Comparison of ENCODE assay signal across 8 cellular contexts in genomic region chr1:32964461-32965250, GRCh38. TPM values are rescaled to one million over a fixed set of nuclear protein-coding genes. Genes with fewer than 3 reads are reported as not detected.
DNase-seq lines count a peak whose midpoint lies in the region; ATAC-seq and TF ChIP-seq lines count a peak whose summit lies in the region.

Gene RNF19B (minus strand): TSS chr1:32964809. CDS start chr1:32964685, 124 bp downstream.

- no peaks in the 10 kb centered on the region for H3K36me3 ChIP-seq in kidney epithelial cell (ENCODE audit: control insufficient read depth, insufficient read depth, low read length)

- H3K27me3 ChIP-seq in kidney epithelial cell (ENCODE audit: control insufficient read depth, insufficient read depth, low read length), result no peaks in the 10 kb centered on the region

- ATAC-seq in GM19043 (IDR thresholded peaks at IDR 0.05; ENCODE audit: low read depth, unreplicated experiment) (peak; percentile 85), HG03378 (IDR thresholded peaks at IDR 0.05; ENCODE audit: unreplicated experiment) (peak; percentile 73)

- TF ChIP-seq CTCF in AG10803 (conservative IDR thresholded peaks at IDR 0.05; ENCODE audit: low read length), result no peak
- TF ChIP-seq CTCF in kidney epithelial cell (IDR thresholded peaks at IDR 0.05; ENCODE audit: insufficient read depth, low read length, poor library complexity, severe bottlenecking), result no peak

- DNase-seq in AG10803 (ENCODE audit: low read depth) (peak; percentile 91), NCI-H510A (lab: John Stamatoyannopoulos, UW) (peak; percentile 97), cerebellum (ENCODE audit: low spot score) (peak; percentile 98), kidney epithelial cell (ENCODE audit: low read depth) (peak; percentile 72)
- DNase-seq in activated CD4-positive, alpha-beta T cell treated with anti-CD3 and anti-CD28 coated beads for 1 hour, result peak; percentile 92
- peak; percentile 90 to 95 for DNase-seq in stimulated activated CD4-positive, alpha-beta T cell treated with anti-CD3 and anti-CD28 coated beads, Interleukin-15, amount 100 ng/mL, for 48 hours (ENCODE audit: low read depth in 2 of 2)

- H3K4me3 ChIP-seq in AG10803 (ENCODE audit: low read length) (peak within 1 kb of the TSS; percentile 86), kidney epithelial cell (ENCODE audit: low read depth, low read length) (peak within 1 kb of the TSS; percentile 93)

RNA-seq across cellular contexts. Expression of gene RNF19B, which starts in this region (rescaled TPM):
- 23.9 TPM for total RNA-seq in cerebellum
- total RNA-seq in kidney epithelial cell, result 32.8 and 33.7 TPM in 2 replicates

Comparison
In these comparisons a context has a peak if more than half of its experiments do, and no peak if none do; other contexts are left out.
1. Peak in every context shown above with its lines: DNase-seq, ATAC-seq and H3K4me3 ChIP-seq.